Comparison of ENCODE assay signal across 1 cellular context in genomic region chr12:83432176-83432719, GRCh38.
TF ChIP-seq lines count a peak whose summit lies in the region.

No MANE protein-coding gene starts in this region.

TF ChIP-seq in GM23338, 12 proteins besides CTCF, POLR2A, EP300 and RAD21 (continued from another document):
- TF ChIP-seq ZNF462 (CRISPR knock-in tag; IDR thresholded peaks at IDR 0.05) = no peak
- no peak for TF ChIP-seq ZNF331 (CRISPR knock-in tag; IDR thresholded peaks at IDR 0.05; ENCODE audit: low read depth)
- TF ChIP-seq, protein P1, sequence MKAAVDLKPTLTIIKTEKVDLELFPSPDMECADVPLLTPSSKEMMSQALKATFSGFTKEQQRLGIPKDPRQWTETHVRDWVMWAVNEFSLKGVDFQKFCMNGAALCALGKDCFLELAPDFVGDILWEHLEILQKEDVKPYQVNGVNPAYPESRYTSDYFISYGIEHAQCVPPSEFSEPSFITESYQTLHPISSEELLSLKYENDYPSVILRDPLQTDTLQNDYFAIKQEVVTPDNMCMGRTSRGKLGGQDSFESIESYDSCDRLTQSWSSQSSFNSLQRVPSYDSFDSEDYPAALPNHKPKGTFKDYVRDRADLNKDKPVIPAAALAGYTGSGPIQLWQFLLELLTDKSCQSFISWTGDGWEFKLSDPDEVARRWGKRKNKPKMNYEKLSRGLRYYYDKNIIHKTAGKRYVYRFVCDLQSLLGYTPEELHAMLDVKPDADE (IDR thresholded peaks at IDR 0.05) = no peak
- TF ChIP-seq CREB1 (CRISPR knock-in tag; IDR thresholded peaks at IDR 0.05; ENCODE audit: low read depth) = no peak
- TF ChIP-seq REST (IDR thresholded peaks at IDR 0.05; ENCODE audit: unreplicated experiment) = no peak
- TF ChIP-seq POLR2AphosphoS5 (IDR thresholded peaks at IDR 0.05; ENCODE audit: low read depth) = no peak
TF ChIP-seq in GM23338: peak in this region for 0.
